In the genomic region with DNA sequence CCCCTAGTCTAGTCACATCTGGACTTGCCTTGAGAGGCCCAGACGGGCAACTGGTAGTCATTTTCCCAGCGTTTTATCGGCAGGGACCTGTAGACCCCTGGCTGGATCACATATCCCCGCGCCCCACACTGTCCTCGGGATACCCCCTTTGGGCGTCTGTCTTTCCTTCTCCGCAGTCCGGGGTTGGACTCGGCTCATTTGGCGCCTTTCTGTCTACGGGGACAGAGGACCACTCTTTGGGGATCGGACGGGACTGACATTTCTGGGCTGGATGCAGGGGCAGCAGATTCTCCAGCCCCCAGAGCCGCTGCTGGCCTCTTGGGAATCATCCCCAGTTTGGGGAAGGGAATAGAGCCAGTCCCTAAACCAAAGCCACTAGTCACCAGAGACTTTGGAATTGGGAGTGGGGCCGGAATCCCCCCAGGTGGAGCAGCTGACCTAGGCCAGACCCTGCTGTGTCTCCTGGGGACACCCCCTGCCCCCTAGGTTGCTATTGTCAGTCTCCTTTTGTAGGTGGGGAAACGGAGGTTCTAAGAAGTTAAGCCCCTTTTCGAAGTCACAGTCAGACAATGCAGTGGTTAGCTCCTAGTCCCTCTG, we compare ENCODE assay signal across 8 cellular contexts. TPM values are rescaled to one million over a fixed set of nuclear protein-coding genes. Genes with fewer than 3 reads are reported as not detected.
DNase-seq lines count a peak whose midpoint lies in the region; ATAC-seq and TF ChIP-seq lines count a peak whose summit lies in the region.

No MANE protein-coding gene starts in this region.

- DNase-seq in cardiac muscle cell (ENCODE audit: low read depth in 1 of 2, low spot score in 1 of 2) (no peak), cardiac septum (ENCODE audit: low spot score) (no peak), NCI-H2196 (lab: John Stamatoyannopoulos, UW; ENCODE audit: unreplicated experiment) (no peak)
- DNase-seq in activated naive CD4-positive, alpha-beta T cell treated with anti-CD3 and anti-CD28 coated beads, Interleukin-2, amount 50 U/mL, for 72 hours (ENCODE audit: low spot score in 2 of 2): no peak
- no peak for DNase-seq in stimulated activated CD4-positive, alpha-beta T cell treated with anti-CD3 and anti-CD28 coated beads, Interleukin-15, amount 100 ng/mL, for 24 hours

- H3K9me3 ChIP-seq in cardiac muscle cell (ENCODE audit: low read depth): no peaks in the 10 kb centered on the region
- no peaks in the 10 kb centered on the region for H3K9me3 ChIP-seq in iPS-20b (ENCODE audit: insufficient read depth, low read depth, low read length)
- peaks cover 0 to 4% (median 2%) of the 10 kb centered on the region in 5 donors for H3K9me3 ChIP-seq in subcutaneous abdominal adipose tissue (ENCODE audit: control insufficient read depth in 5 of 5, low read length in 5 of 5)

- intact Hi-C loops in cardiac septum (cut with DNase I): loop anchor here (10.0 kb wide), 1 partner anchor 291 kb away; no protein-coding TSS in a partner anchor

- peaks cover 0 to 4% of the 10 kb centered on the region in 2 donors for H3K9me3 Mint-ChIP-seq in activated naive CD4-positive, alpha-beta T cell treated with anti-CD3 and anti-CD28 coated beads, Interleukin-2, amount 50 U/mL, for 72 hours

- peaks cover 0 to 13% of the 10 kb centered on the region in 2 donors for H3K36me3 Mint-ChIP-seq in activated naive CD4-positive, alpha-beta T cell treated with anti-CD3 and anti-CD28 coated beads, Interleukin-2, amount 50 U/mL, for 72 hours

- H3K9ac ChIP-seq in iPS-20b (ENCODE audit: low read depth, low read length): peak overlapping the region; percentile 49; the same call in 1 of the 2 replicates
- peak overlapping the region; percentile 26 to 88 (median 82) for H3K9ac ChIP-seq in subcutaneous abdominal adipose tissue (ENCODE audit: low read length in 5 of 5)

- no peak for ATAC-seq in activated naive CD4-positive, alpha-beta T cell treated with anti-CD3 and anti-CD28 coated beads, Interleukin-2, amount 50 U/mL, for 72 hours
- no peak for ATAC-seq in HG02970 (IDR thresholded peaks at IDR 0.05; ENCODE audit: low FRiP score, unreplicated experiment)

- H3K4me1 ChIP-seq in cardiac muscle cell (ENCODE audit: low read depth) (peaks cover 28% of the 10 kb centered on the region), iPS-20b (ENCODE audit: insufficient read depth, low read length) (0 out of 2 replicates have a peak, but pooled peaks cover 3% of the 10 kb centered on the region), subcutaneous abdominal adipose tissue (ENCODE audit: control insufficient read depth in 5 of 5, insufficient read depth in 5 of 5, low read length in 5 of 5) (peaks cover 3 to 48% (median 36%) of the 10 kb centered on the region in 5 donors)

- H3K27ac ChIP-seq in cardiac muscle cell: no peak overlapping the region
- H3K27ac ChIP-seq in iPS-20b (ENCODE audit: low read length): no peak overlapping the region
- peak overlapping the region; percentile 74 for H3K27ac ChIP-seq in subcutaneous abdominal adipose tissue (ENCODE audit: low read depth, low read length)

- peak overlapping the region; percentile 86 for H3K4me3 ChIP-seq in cardiac muscle cell
- peak overlapping the region; percentile 67 for H3K4me3 ChIP-seq in iPS-20b (ENCODE audit: low read length)
- H3K4me3 ChIP-seq in subcutaneous abdominal adipose tissue (ENCODE audit: low read depth in 1 of 5, low read length in 5 of 5): peak overlapping the region; percentile 71 to 82 (median 74)

- TF ChIP-seq CTCF in cardiac muscle cell (IDR thresholded peaks at IDR 0.05; ENCODE audit: low read depth, low read length): no peak

- H3K36me3 ChIP-seq in cardiac muscle cell (no peaks in the 10 kb centered on the region), iPS-20b (ENCODE audit: insufficient read depth, low read depth, low read length) (no peaks in the 10 kb centered on the region), subcutaneous abdominal adipose tissue (ENCODE audit: control insufficient read depth in 5 of 5, insufficient read depth in 5 of 5, low read length in 5 of 5) (peaks cover 0 to under 1% (median 0%) of the 10 kb centered on the region in 5 donors)

- H3K27me3 ChIP-seq in cardiac muscle cell: no peaks in the 10 kb centered on the region
- H3K27me3 ChIP-seq in iPS-20b (ENCODE audit: insufficient read depth, low read length): peaks cover 16% of the 10 kb centered on the region
- H3K27me3 ChIP-seq in subcutaneous abdominal adipose tissue (ENCODE audit: control insufficient read depth in 5 of 5, insufficient read depth in 4 of 5, low read length in 5 of 5): no peaks in the 10 kb centered on the region

- peak overlapping the region; percentile 80 to 91 for H3K27ac Mint-ChIP-seq in activated naive CD4-positive, alpha-beta T cell treated with anti-CD3 and anti-CD28 coated beads, Interleukin-2, amount 50 U/mL, for 72 hours

RNA-seq across cellular contexts. Expression of a gene that starts 0.7 kb away (rescaled TPM):
- total RNA-seq in cardiac muscle cell (22.3 and 34.4 TPM in 2 replicates), cardiac septum (1.8 TPM)
- polyA plus RNA-seq in cardiac muscle cell: 30.2 and 40.6 TPM in 2 replicates
- total RNA-seq in activated naive CD4-positive, alpha-beta T cell treated with anti-CD3 and anti-CD28 coated beads, Interleukin-2, amount 50 U/mL, for 72 hours: 10 to 100 TPM; 12.0 to 25.7 TPM
